Comparison of ENCODE assay signal across 6 cellular contexts in the genomic region with DNA sequence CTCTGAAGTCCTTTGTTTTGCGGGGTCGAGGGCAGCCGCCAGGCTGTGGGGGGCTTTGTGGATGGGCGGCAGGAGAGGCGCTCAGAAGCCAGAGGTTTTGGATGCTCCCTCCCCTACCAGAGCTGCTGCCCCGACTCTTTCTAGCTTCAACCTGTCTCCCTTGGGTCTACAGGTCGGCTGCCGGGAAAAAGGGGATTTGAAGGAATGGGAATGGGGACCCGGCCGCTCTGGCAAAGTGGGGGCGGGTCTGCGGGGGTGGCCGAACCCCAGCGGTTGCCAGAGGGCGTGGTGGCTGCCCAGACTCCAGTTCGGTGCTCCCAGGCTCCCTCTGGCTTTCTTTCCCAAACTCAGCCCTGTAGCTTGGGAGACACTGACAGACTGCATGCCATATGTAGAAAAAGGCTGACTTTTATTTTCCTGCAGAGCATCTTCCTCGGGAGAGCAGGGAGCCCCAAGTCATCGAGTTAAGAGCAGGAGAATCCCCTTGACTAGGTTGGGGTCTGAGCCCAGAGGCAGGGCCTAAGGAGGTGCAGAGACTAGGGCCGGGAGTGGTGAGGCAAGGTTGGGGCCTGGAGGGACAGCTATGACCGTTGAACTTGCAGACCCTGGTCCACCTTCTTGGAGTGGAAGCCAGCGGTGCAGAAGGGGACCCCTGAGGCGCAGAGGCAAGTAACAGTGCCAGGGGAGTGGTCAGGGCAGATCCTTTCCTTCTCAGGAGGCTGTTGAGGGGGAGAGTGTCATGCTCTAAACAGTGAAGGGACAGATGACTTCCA. TPM values are rescaled to one million over a fixed set of nuclear protein-coding genes. Genes with fewer than 3 reads are reported as not detected.
DNase-seq lines count a peak whose midpoint lies in the region; ATAC-seq and TF ChIP-seq lines count a peak whose summit lies in the region.

No MANE protein-coding gene starts in this region.

- peak overlapping the region; percentile 91 for H3K4me3 ChIP-seq in coronary artery

- peak; percentile 29 for TF ChIP-seq CTCF in coronary artery (IDR thresholded peaks at IDR 0.05)

- peak overlapping the region; percentile 95 to 100 for H3K27ac ChIP-seq in coronary artery

- intact Hi-C loops in posterior vena cava (cut with DNase I), result loop anchor here in 1 of 2 donors (2.0 kb wide), 1 partner anchor 33 kb away; a partner anchor contains a TSS

- peak; percentile 54 for DNase-seq in NCI-H82 (lab: John Stamatoyannopoulos, UW)
- DNase-seq in NCI-H82 treated with DMSO at 0.1 percent for 48 hours (lab: John Stamatoyannopoulos, UW; ENCODE audit: unreplicated experiment), result no peak
- peak; percentile 83 for DNase-seq in coronary artery (ENCODE audit: low spot score)
- peak; percentile 84 for DNase-seq in posterior vena cava (ENCODE audit: low spot score)

- ATAC-seq in HG03175 (IDR thresholded peaks at IDR 0.05; ENCODE audit: unreplicated experiment) (no peak), GM18870 (IDR thresholded peaks at IDR 0.05; ENCODE audit: unreplicated experiment) (no peak)

RNA-seq across cellular contexts. Expression of a gene that starts 1.4 kb away (rescaled TPM):
- 100 to 1,000 TPM in 1 of 2 donors, 10 to 100 TPM in 1; 70.0 to 111 TPM for total RNA-seq in posterior vena cava

RNA-seq across cellular contexts. Expression of a gene that starts 2.9 kb away (rescaled TPM):
- total RNA-seq in posterior vena cava, result 10 to 100 TPM; 14.6 to 15.5 TPM

RNA-seq across cellular contexts. Expression of a gene that starts 15.0 kb away (rescaled TPM):
- total RNA-seq in posterior vena cava, result 10 to 100 TPM; 17.6 to 22.5 TPM

RNA-seq across cellular contexts. Expression of a gene that starts 29.2 kb away (rescaled TPM):
- total RNA-seq in posterior vena cava, result 10 to 100 TPM; 24.4 to 25.0 TPM

RNA-seq across cellular contexts. Expression of a gene that starts 32.3 kb away (rescaled TPM):
- total RNA-seq in posterior vena cava, result 100 to 1,000 TPM; 342 to 378 TPM
